Comparison of ENCODE assay signal across 24 cellular contexts in genomic region chr6:132286298-132287019, GRCh38.
DNase-seq lines count a peak whose midpoint lies in the region; ATAC-seq, FAIRE-seq and TF ChIP-seq lines count a peak whose summit lies in the region.
"Had no signal": no experiment of that assay in that cellular context is flagged by ENCODE, and none has a peak within 500 bp of the region (broad histone marks: within the 10 kb centered on the region; RNA-seq: fewer than 3 reads in every experiment).

No MANE protein-coding gene starts in this region.

- H3K27ac Mint-ChIP-seq in activated CD4-positive, alpha-beta memory T cell treated with anti-CD3 and anti-CD28 coated beads, Interleukin-2, amount 10 ng/mL, durations not matched to agents 7 days and 5 days: no peak overlapping the region
- H3K27ac Mint-ChIP-seq: activated CD4-positive, alpha-beta T cell treated with anti-CD3 and anti-CD28 coated beads for 36 hours; endodermal cell had no signal

- TF ChIP-seq EP300 in HepG2 (IDR thresholded peaks at IDR 0.05; ENCODE audit: low read depth in 2 of 2, low read length in 2 of 2): no peak
- TF ChIP-seq EP300 in HepG2 (CRISPR knock-in tag; IDR thresholded peaks at IDR 0.05; ENCODE audit: borderline replicate concordance): no peak
- TF ChIP-seq EP300 in GM12878 (IDR thresholded peaks at IDR 0.05; ENCODE audit: borderline replicate concordance in 1 of 2, control insufficient read depth in 1 of 2, low read depth in 2 of 2, low read length in 2 of 2): no peak

- POLR2A ChIA-PET in HepG2 (lab: Yijun Ruan, JAX): no interaction called here
- POLR2A ChIA-PET in GM12878 (lab: Charles Lee): no interaction called here
- POLR2A ChIA-PET in activated CD4-positive, alpha-beta memory T cell treated with anti-CD3 and anti-CD28 coated beads, Interleukin-2, amount 10 ng/mL, durations not matched to agents 7 days and 5 days (lab: Charles Lee): no interaction called here

- no peak for TF ChIP-seq RAD21 in HepG2 (CRISPR knock-in tag; IDR thresholded peaks at IDR 0.05)
- no peak for TF ChIP-seq RAD21 in GM12878 (IDR thresholded peaks at IDR 0.05; ENCODE audit: insufficient read depth, low read depth, low read length)

- H3K27me3 Mint-ChIP-seq in activated CD4-positive, alpha-beta memory T cell treated with anti-CD3 and anti-CD28 coated beads, Interleukin-2, amount 10 ng/mL, durations not matched to agents 7 days and 5 days: peaks cover 23% of the 10 kb centered on the region

- H3K4me2 ChIP-seq in HepG2 (ENCODE audit: low read depth, low read length) (no peak overlapping the region), GM12878 (ENCODE audit: control insufficient read depth, insufficient read depth) (no peak overlapping the region)
- H3K4me2 ChIP-seq: PC-9 had no signal

- H3K9me3 ChIP-seq in right lobe of liver (no peaks in the 10 kb centered on the region), HepG2 (ENCODE audit: low read length) (no peaks in the 10 kb centered on the region), GM12878 (replicated peaks; ENCODE audit: control insufficient read depth, insufficient read depth, low read length) (no peaks in the 10 kb centered on the region)
- H3K9me3 ChIP-seq: upper lobe of left lung had no signal

- H4K20me1 ChIP-seq in HepG2 (ENCODE audit: insufficient read depth, low read length) (no peaks in the 10 kb centered on the region), GM12878 (ENCODE audit: control insufficient read depth, insufficient read depth) (no peaks in the 10 kb centered on the region)

- TF ChIP-seq POLR2A in right lobe of liver (IDR thresholded peaks at IDR 0.05): no peak
- TF ChIP-seq POLR2A in HepG2 (IDR thresholded peaks at IDR 0.05; ENCODE audit: insufficient read depth in 1 of 2, low read depth in 2 of 2, low read length in 2 of 2): no peak
- TF ChIP-seq POLR2A in GM12878 (IDR thresholded peaks at IDR 0.05; ENCODE audit: low read depth, low read length): no peak

- SMC1A ChIA-PET in GM12878 (lab: Charles Lee; ENCODE audit: uncharacterized antibody, unreplicated experiment): no interaction called here

- DNase-seq in right lobe of liver (no peak), HepG2 (ENCODE audit: low spot score) (no peak), GM12878 (ENCODE audit: low read depth, low spot score) (no peak), NCI-H526 treated with DMSO at 0.1 percent for 48 hours (lab: John Stamatoyannopoulos, UW) (no peak), AG08396 (ENCODE audit: low spot score) (no peak), D341Med (ENCODE audit: low spot score) (no peak)
- DNase-seq in activated CD4-positive, alpha-beta memory T cell treated with anti-CD3 and anti-CD28 coated beads, Interleukin-2, amount 10 ng/mL, durations not matched to agents 7 days and 5 days: no peak
- DNase-seq: activated CD4-positive, alpha-beta T cell treated with anti-CD3 and anti-CD28 coated beads for 36 hours; activated CD8-positive, alpha-beta memory T cell treated with anti-CD3 and anti-CD28 coated beads, Interleukin-2, amount 50 U/mL, for 4 hours; activated gamma-delta T cell treated with Interleukin-2 at 50 U/mL for 16 hours; DMS79; endodermal cell; GOT3; NCI-H1105; PC-9; retina; stimulated activated naive CD8-positive, alpha-beta T cell treated with anti-CD3 and anti-CD28 coated beads, Interleukin-15, Interleukin-2, amounts not matched to agents 100 U/mL and 50 U/mL, for 24 hours; T1000; upper lobe of left lung had no signal

- no peaks in the 10 kb centered on the region for H3K27me3 ChIP-seq in right lobe of liver
- 0 out of 5 replicates have a peak, but pooled peaks cover 0 to 7% of the 10 kb centered on the region in 2 experiments for H3K27me3 ChIP-seq in HepG2 (ENCODE audit: control insufficient read depth in 1 of 2, insufficient read depth in 2 of 2, low read length in 2 of 2)
- H3K27me3 ChIP-seq in GM12878 (replicated peaks in 1 of 2; ENCODE audit: control insufficient read depth in 2 of 2, insufficient read depth in 2 of 2, low read length in 1 of 2): no peaks in the 10 kb centered on the region; a peak in 1 of 4 replicates
- H3K27me3 ChIP-seq: upper lobe of left lung had no signal

- CTCF ChIA-PET in HepG2 (lab: Yijun Ruan, JAX; ENCODE audit: low intra/inter-chr PET ratio, low total read pairs): no interaction called here
- CTCF ChIA-PET in GM12878 (lab: Yijun Ruan, JAX): interaction anchor here (0.6 to 15.9 kb wide), 3 partner anchors 3 to 144 kb away, joined by 3 to 462 read pairs (median 462); no protein-coding TSS in a partner anchor
- CTCF ChIA-PET in activated CD4-positive, alpha-beta memory T cell treated with anti-CD3 and anti-CD28 coated beads, Interleukin-2, amount 10 ng/mL, durations not matched to agents 7 days and 5 days (lab: Charles Lee): no interaction called here

- H3K4me1 Mint-ChIP-seq in activated CD4-positive, alpha-beta memory T cell treated with anti-CD3 and anti-CD28 coated beads, Interleukin-2, amount 10 ng/mL, durations not matched to agents 7 days and 5 days: no peaks in the 10 kb centered on the region
- H3K4me1 Mint-ChIP-seq: activated CD4-positive, alpha-beta T cell treated with anti-CD3 and anti-CD28 coated beads for 36 hours; endodermal cell had no signal

- H3K4me3 ChIP-seq in right lobe of liver (no peak overlapping the region), HepG2 (replicated peaks in 1 of 3; ENCODE audit: insufficient read depth in 1 of 3, low read depth in 2 of 3, low read length in 3 of 3) (no peak overlapping the region), GM12878 (no peak overlapping the region)
- H3K4me3 ChIP-seq: K562, PC-9, upper lobe of left lung had no signal

- no peak for TF ChIP-seq CTCF in right lobe of liver (IDR thresholded peaks at IDR 0.05)
- no peak for TF ChIP-seq CTCF in HepG2 (CRISPR knock-in tag; IDR thresholded peaks at IDR 0.05)
- no peak for TF ChIP-seq CTCF in GM12878 (IDR thresholded peaks at IDR 0.05 in 2 of 3, conservative IDR thresholded peaks at IDR 0.05 in 1 of 3; ENCODE audit: control insufficient read depth in 2 of 3, extremely low read depth in 1 of 3, insufficient read depth in 1 of 3, low read depth in 3 of 3, low read length in 3 of 3)

- WGBS in right lobe of liver (ENCODE audit: insufficient coverage, low coverage, low lambda C conversion rate, missing lambda C conversion rate): 75% methylated on average over 5 of the region's 5 CpGs
- 57% methylated on average over 5 of the region's 5 CpGs for WGBS in HepG2 (ENCODE audit: low lambda C conversion rate)
- 47% methylated on average over 5 of the region's 5 CpGs for WGBS in GM12878 (ENCODE audit: insufficient coverage, insufficient replicate concordance, low lambda C conversion rate, missing lambda C conversion rate)

- H3K4me1 ChIP-seq in right lobe of liver: no peaks in the 10 kb centered on the region
- no peaks in the 10 kb centered on the region for H3K4me1 ChIP-seq in HepG2 (ENCODE audit: insufficient read depth, low read length)
- H3K4me1 ChIP-seq in GM12878 (ENCODE audit: control insufficient read depth, insufficient read depth, low read length): peaks cover 3% of the 10 kb centered on the region
- H3K4me1 ChIP-seq: upper lobe of left lung had no signal

- H3K4me3 Mint-ChIP-seq in activated CD4-positive, alpha-beta memory T cell treated with anti-CD3 and anti-CD28 coated beads, Interleukin-2, amount 10 ng/mL, durations not matched to agents 7 days and 5 days: no peak overlapping the region
- H3K4me3 Mint-ChIP-seq: activated CD4-positive, alpha-beta T cell treated with anti-CD3 and anti-CD28 coated beads for 36 hours; endodermal cell had no signal

- in situ Hi-C loops in HepG2 (cut with HindIII; ENCODE audit: extremely low pct_ligation_motif_present, low pct_unique_long_range_greater_than_20kb): no loop called here
- in situ Hi-C loops in GM12878 (cut with MboI): no loop called here

- H2AFZ ChIP-seq in HepG2 (ENCODE audit: low read length) (no peak overlapping the region), GM12878 (ENCODE audit: control insufficient read depth, low read depth, low read length) (no peak overlapping the region)
- H2AFZ ChIP-seq: PC-9 had no signal

- FAIRE-seq in HepG2 (lab: Jason Lieb, UNC) (no peak), GM12878 (lab: Jason Lieb, UNC) (no peak)
- FAIRE-seq: A204.1, K562, keratinocyte had no signal

- ATAC-seq in right lobe of liver: peak in 3 of 4 donors; percentile 12 to 69 (median 19)
- no peak for ATAC-seq in HepG2
- peak; percentile 62 for ATAC-seq in HG03354 (IDR thresholded peaks at IDR 0.05; ENCODE audit: poor library complexity, severe bottlenecking, unreplicated experiment)
- peak; percentile 72 for ATAC-seq in GM12878
- ATAC-seq: activated CD4-positive, alpha-beta T cell treated with anti-CD3 and anti-CD28 coated beads for 36 hours; K562; stimulated activated naive CD8-positive, alpha-beta T cell treated with anti-CD3 and anti-CD28 coated beads, Interleukin-15, Interleukin-2, amounts not matched to agents 100 U/mL and 50 U/mL, for 24 hours had no signal

- RAD21 ChIA-PET in GM12878 (lab: Charles Lee; ENCODE audit: unreplicated experiment): no interaction called here

- H3K36me3 Mint-ChIP-seq in activated CD4-positive, alpha-beta memory T cell treated with anti-CD3 and anti-CD28 coated beads, Interleukin-2, amount 10 ng/mL, durations not matched to agents 7 days and 5 days (ENCODE audit: low read depth): no peaks in the 10 kb centered on the region

- no peaks in the 10 kb centered on the region for H3K9me3 Mint-ChIP-seq in activated CD4-positive, alpha-beta memory T cell treated with anti-CD3 and anti-CD28 coated beads, Interleukin-2, amount 10 ng/mL, durations not matched to agents 7 days and 5 days
- H3K9me3 Mint-ChIP-seq: endodermal cell had no signal

- H3K36me3 ChIP-seq in right lobe of liver (no peaks in the 10 kb centered on the region), HepG2 (replicated peaks in 1 of 2; ENCODE audit: control insufficient read depth in 1 of 2, insufficient read depth in 2 of 2, low read length in 2 of 2) (no peaks in the 10 kb centered on the region), GM12878 (ENCODE audit: control insufficient read depth in 2 of 2, insufficient read depth in 2 of 2, low read length in 1 of 2) (no peaks in the 10 kb centered on the region)
- H3K36me3 ChIP-seq: upper lobe of left lung had no signal

- H3K9ac ChIP-seq in HepG2 (ENCODE audit: insufficient read depth, low read depth, low read length) (no peak overlapping the region), GM12878 (ENCODE audit: control insufficient read depth, insufficient read depth, low read length) (no peak overlapping the region)

- H3K27ac ChIP-seq in right lobe of liver (no peak overlapping the region), HepG2 (ENCODE audit: extremely low read length, insufficient read depth, low read length) (no peak overlapping the region), GM12878 (ENCODE audit: control insufficient read depth, insufficient read depth) (no peak overlapping the region)
- H3K27ac ChIP-seq: C4-2B, PC-9, upper lobe of left lung had no signal

- H3K79me2 ChIP-seq in HepG2 (ENCODE audit: insufficient read depth, low read length) (no peaks in the 10 kb centered on the region), GM12878 (ENCODE audit: control insufficient read depth, insufficient read depth, low read length) (no peaks in the 10 kb centered on the region)

- intact Hi-C loops in right lobe of liver (cut with DNase I): no loop called here
- intact Hi-C loops in HepG2 (cut with micrococcal nuclease; ENCODE audit: unreplicated experiment): no loop called here
- intact Hi-C loops in GM12878 (cut with micrococcal nuclease; ENCODE audit: unreplicated experiment): loop anchor here (10.0 kb wide), 1 partner anchor 378 kb away; no protein-coding TSS in a partner anchor

- BruUV-seq in HepG2 (replicated peaks; lab: Mats Ljungman, UMichigan) (no TSS peak), GM12878 (replicated peaks; lab: Mats Ljungman, UMichigan) (no TSS peak)
